ENCODE assay signal across 8 cellular contexts in the genomic region with DNA sequence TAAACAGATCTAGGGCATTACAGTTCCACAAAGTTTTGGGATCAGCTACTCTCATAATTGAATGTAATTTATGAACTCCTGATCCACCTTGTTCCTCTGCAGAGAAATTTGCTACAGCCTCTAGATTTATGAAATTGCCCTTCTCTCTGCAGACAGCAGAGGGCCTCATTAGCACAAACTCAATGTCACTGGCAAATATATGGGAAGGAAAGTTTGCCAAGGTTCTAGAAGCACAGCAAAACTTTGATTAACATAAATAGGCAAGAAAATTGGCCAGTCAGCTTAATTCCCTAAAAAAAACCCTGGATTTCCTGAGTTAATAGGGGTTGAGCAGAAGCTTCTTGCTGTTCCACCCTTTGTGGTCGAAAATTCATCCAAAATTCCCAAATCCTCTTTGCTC. TPM values are rescaled to one million over a fixed set of nuclear protein-coding genes. Genes with fewer than 3 reads are reported as not detected.
DNase-seq lines count a peak whose midpoint lies in the region; ATAC-seq, FAIRE-seq and TF ChIP-seq lines count a peak whose summit lies in the region.

No MANE protein-coding gene starts in this region.

- H3K9me3 ChIP-seq in SU-DHL-6 (ENCODE audit: insufficient read depth, low read length) (no peaks in the 10 kb centered on the region), sigmoid colon (no peaks in the 10 kb centered on the region)

- no peak for TF ChIP-seq EP300 in sigmoid colon (IDR thresholded peaks at IDR 0.05)

- no peak for FAIRE-seq in HTR-8/SVneo (lab: Jason Lieb, UNC)

- no peaks in the 10 kb centered on the region for H3F3A ChIP-seq in SU-DHL-6 (ENCODE audit: insufficient read depth)

- ATAC-seq in foreskin keratinocyte, result no peak
- ATAC-seq in HG02678 (IDR thresholded peaks at IDR 0.05; ENCODE audit: unreplicated experiment), result no peak

- no peak for TF ChIP-seq POLR2A in sigmoid colon (IDR thresholded peaks at IDR 0.05)

- intact Hi-C loops in sigmoid colon (cut with DNase I), result loop anchor here (5.0 kb wide), 3 partner anchors 118 to 233 kb away; a partner anchor contains a TSS

- no peaks in the 10 kb centered on the region for H3K9me2 ChIP-seq in SU-DHL-6 (replicated peaks; ENCODE audit: insufficient read depth, low read length)

- no peaks in the 10 kb centered on the region for H3K27me3 ChIP-seq in KMS-11 (ENCODE audit: insufficient read depth, low read depth)
- no peaks in the 10 kb centered on the region for H3K27me3 ChIP-seq in SU-DHL-6 (ENCODE audit: low read length)
- H3K27me3 ChIP-seq in foreskin keratinocyte, result no peaks in the 10 kb centered on the region
- no peaks in the 10 kb centered on the region for H3K27me3 ChIP-seq in sigmoid colon

- H3K36me3 ChIP-seq in KMS-11 (ENCODE audit: insufficient read depth) (no peaks in the 10 kb centered on the region), SU-DHL-6 (ENCODE audit: low read length) (no peaks in the 10 kb centered on the region), sigmoid colon (no peaks in the 10 kb centered on the region)

- peak; percentile 79 for TF ChIP-seq CTCF in KMS-11 (conservative IDR thresholded peaks at IDR 0.05; ENCODE audit: low read depth, low read length)
- TF ChIP-seq CTCF in SU-DHL-6 (IDR thresholded peaks at IDR 0.05; ENCODE audit: insufficient read depth, low read length, poor library complexity, severe bottlenecking), result peak; percentile 52
- peak; percentile 77 for TF ChIP-seq CTCF in foreskin keratinocyte (conservative IDR thresholded peaks at IDR 0.05)
- peak; percentile 15 to 54 (median 32) for TF ChIP-seq CTCF in sigmoid colon (IDR thresholded peaks at IDR 0.05)

- 78 to 88% methylated on average over 1 of the region's 1 CpG for WGBS in sigmoid colon, 2 donors

- DNase-seq in NCI-H146 (lab: John Stamatoyannopoulos, UW), result peak; percentile 2
- DNase-seq in NCI-H146 treated with DMSO at 0.1 percent for 48 hours (lab: John Stamatoyannopoulos, UW; ENCODE audit: unreplicated experiment), result no peak
- DNase-seq in foreskin keratinocyte, result no peak
- no peak for DNase-seq in sigmoid colon
- DNase-seq in HTR-8/SVneo (ENCODE audit: insufficient read length, low spot score), result no peak

- H3K27ac ChIP-seq in KMS-11 (no peak overlapping the region), SU-DHL-6 (ENCODE audit: low read depth, low read length) (no peak overlapping the region), foreskin keratinocyte (no peak overlapping the region), sigmoid colon (peak overlapping the region in 1 of 4 donors; percentile 10)

- no peaks in the 10 kb centered on the region for H3K79me2 ChIP-seq in KMS-11 (ENCODE audit: insufficient read depth, low read depth)
- no peaks in the 10 kb centered on the region for H3K79me2 ChIP-seq in SU-DHL-6 (ENCODE audit: insufficient read depth, low read length)

- no peaks in the 10 kb centered on the region for H4K20me1 ChIP-seq in KMS-11 (ENCODE audit: insufficient read depth)
- no peaks in the 10 kb centered on the region for H4K20me1 ChIP-seq in SU-DHL-6 (ENCODE audit: low read depth, low read length)

- H2AFZ ChIP-seq in KMS-11 (ENCODE audit: low read depth), result no peak overlapping the region
- H2AFZ ChIP-seq in SU-DHL-6 (ENCODE audit: low read depth, low read length, severe bottlenecking), result no peak overlapping the region

- H3K4me3 ChIP-seq in KMS-11 (IDR thresholded peaks at IDR 0.05; ENCODE audit: insufficient read depth, low read depth, low read length) (no peak overlapping the region), SU-DHL-6 (ENCODE audit: insufficient read depth, low read length, poor library complexity, severe bottlenecking) (no peak overlapping the region), sigmoid colon (no peak overlapping the region)

- H3K4me1 ChIP-seq in KMS-11 (ENCODE audit: low read depth, poor library complexity, severe bottlenecking), result peaks cover 7% of the 10 kb centered on the region
- no peaks in the 10 kb centered on the region for H3K4me1 ChIP-seq in foreskin keratinocyte
- peaks cover 0 to 9% (median 3%) of the 10 kb centered on the region in 4 donors for H3K4me1 ChIP-seq in sigmoid colon

- no peak overlapping the region for H3K4me2 ChIP-seq in KMS-11
- H3K4me2 ChIP-seq in SU-DHL-6 (ENCODE audit: low read depth, low read length, poor library complexity, severe bottlenecking), result no peak overlapping the region

- H3K9ac ChIP-seq in KMS-11 (no peak overlapping the region), SU-DHL-6 (ENCODE audit: low read length) (no peak overlapping the region)

RNA-seq across cellular contexts. Expression of a gene that starts 31.5 kb away (rescaled TPM):
- total RNA-seq in foreskin keratinocyte, result 33.6 and 41.7 TPM in 2 replicates
- polyA plus RNA-seq in foreskin keratinocyte, result 30.9 and 37.1 TPM in 2 replicates
- 10 to 100 TPM; 16.3 to 35.8 (median 21.5) TPM for total RNA-seq in sigmoid colon
- 10 to 100 TPM in 2 of 3 donors, 1 to 10 TPM in 1; 9.6 to 24.4 (median 10.6) TPM for polyA plus RNA-seq in sigmoid colon
